ENCODE assay signal across 1 cellular context in the genomic region with DNA sequence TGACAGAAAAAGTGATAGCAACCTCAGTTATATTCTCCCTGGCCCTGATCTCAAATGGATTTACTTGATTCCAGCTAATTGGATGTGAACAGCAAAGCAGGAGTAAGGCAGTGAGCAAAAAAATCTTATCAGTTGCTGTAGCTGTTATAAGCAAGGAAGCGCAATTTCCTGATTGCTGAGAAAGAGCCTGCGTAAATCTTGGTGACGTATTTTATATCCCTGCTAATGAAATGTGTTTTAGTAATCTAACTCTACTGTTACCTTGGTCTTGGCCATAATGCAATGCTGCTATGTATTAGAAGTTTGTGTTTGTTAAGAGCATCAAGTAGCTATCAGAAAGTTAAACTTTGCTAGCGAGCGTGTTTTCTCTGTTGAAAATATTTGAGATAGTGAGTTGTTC.
TF ChIP-seq lines count a peak whose summit lies in the region.

No MANE protein-coding gene starts in this region.

TF ChIP-seq in GM23338, 12 proteins besides CTCF, POLR2A, EP300 and RAD21 (continued from another document):
- TF ChIP-seq, protein P1, sequence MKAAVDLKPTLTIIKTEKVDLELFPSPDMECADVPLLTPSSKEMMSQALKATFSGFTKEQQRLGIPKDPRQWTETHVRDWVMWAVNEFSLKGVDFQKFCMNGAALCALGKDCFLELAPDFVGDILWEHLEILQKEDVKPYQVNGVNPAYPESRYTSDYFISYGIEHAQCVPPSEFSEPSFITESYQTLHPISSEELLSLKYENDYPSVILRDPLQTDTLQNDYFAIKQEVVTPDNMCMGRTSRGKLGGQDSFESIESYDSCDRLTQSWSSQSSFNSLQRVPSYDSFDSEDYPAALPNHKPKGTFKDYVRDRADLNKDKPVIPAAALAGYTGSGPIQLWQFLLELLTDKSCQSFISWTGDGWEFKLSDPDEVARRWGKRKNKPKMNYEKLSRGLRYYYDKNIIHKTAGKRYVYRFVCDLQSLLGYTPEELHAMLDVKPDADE (IDR thresholded peaks at IDR 0.05): no peak
